ENCODE assay signal across 9 cellular contexts in genomic region chr16:4402439-4403132, GRCh38. TPM values are rescaled to one million over a fixed set of nuclear protein-coding genes. Genes with fewer than 3 reads are reported as not detected.
DNase-seq lines count a peak whose midpoint lies in the region; ATAC-seq and TF ChIP-seq lines count a peak whose summit lies in the region.
"Had no signal": no experiment of that assay in that cellular context is flagged by ENCODE, and none has a peak within 500 bp of the region (broad histone marks: within the 10 kb centered on the region; RNA-seq: fewer than 3 reads in every experiment).

No MANE protein-coding gene starts in this region.

- H3K9me3 Mint-ChIP-seq in activated T-helper 17 cell treated with anti-CD3 and anti-CD28 coated beads, Interleukin-2, amount 50 U/mL, for 72 hours: no peaks in the 10 kb centered on the region
- H3K9me3 Mint-ChIP-seq: activated naive CD4-positive, alpha-beta T cell treated with anti-CD3 and anti-CD28 coated beads, Interleukin-2, amount 50 U/mL, for 24 hours had no signal

- no peak overlapping the region for H3K9ac ChIP-seq in KMS-11

- H3K9me3 ChIP-seq in neutrophil (no peaks in the 10 kb centered on the region), tibial artery (no peaks in the 10 kb centered on the region)

- H3K36me3 ChIP-seq in KMS-11 (ENCODE audit: insufficient read depth) (peaks cover 5% of the 10 kb centered on the region; the same call in 1 of the 2 replicates), neutrophil (peaks cover 100% of the 10 kb centered on the region), tibial artery (peaks cover 4 to 58% (median 37%) of the 10 kb centered on the region in 3 donors)

- H3K4me3 ChIP-seq in KMS-11 (IDR thresholded peaks at IDR 0.05; ENCODE audit: insufficient read depth, low read depth, low read length): no peak overlapping the region
- H3K4me3 ChIP-seq in fibroblast of villous mesenchyme (ENCODE audit: low read depth, low read length): no peak overlapping the region
- H3K4me3 ChIP-seq in neutrophil (ENCODE audit: low read depth in 1 of 2, low read length in 1 of 2): no peak overlapping the region
- peak overlapping the region in 1 of 2 donors; percentile 7 for H3K4me3 ChIP-seq in tibial artery

- H3K79me2 ChIP-seq in KMS-11 (ENCODE audit: insufficient read depth, low read depth): no peaks in the 10 kb centered on the region

- no peaks in the 10 kb centered on the region for H3K27me3 ChIP-seq in KMS-11 (ENCODE audit: insufficient read depth, low read depth)
- H3K27me3 ChIP-seq in neutrophil: no peaks in the 10 kb centered on the region
- no peaks in the 10 kb centered on the region for H3K27me3 ChIP-seq in tibial artery

- DNase-seq in EH (ENCODE audit: low read depth): peak; percentile 78
- peak; percentile 67 for DNase-seq in RPMI8226
- DNase-seq in fibroblast of villous mesenchyme (ENCODE audit: low read depth): peak; percentile 76
- DNase-seq in tibial artery: peak in 1 of 2 donors; percentile 90

- no peaks in the 10 kb centered on the region for H4K20me1 ChIP-seq in KMS-11 (ENCODE audit: insufficient read depth)

- H3K4me2 ChIP-seq in KMS-11: no peak overlapping the region

- peak; percentile 47; the same call in 1 of the 2 replicates for TF ChIP-seq CTCF in KMS-11 (conservative IDR thresholded peaks at IDR 0.05; ENCODE audit: low read depth, low read length)
- peak; percentile 86 for TF ChIP-seq CTCF in fibroblast of villous mesenchyme (IDR thresholded peaks at IDR 0.05; ENCODE audit: insufficient read depth, low read depth, low read length)
- peak; percentile 80 for TF ChIP-seq CTCF in neutrophil (IDR thresholded peaks at IDR 0.05)
- TF ChIP-seq CTCF in tibial artery (IDR thresholded peaks at IDR 0.05): peak; percentile 91 to 97

- no peak overlapping the region for H3K27ac Mint-ChIP-seq in activated T-helper 17 cell treated with anti-CD3 and anti-CD28 coated beads, Interleukin-2, amount 50 U/mL, for 72 hours
- H3K27ac Mint-ChIP-seq: activated naive CD4-positive, alpha-beta T cell treated with anti-CD3 and anti-CD28 coated beads, Interleukin-2, amount 50 U/mL, for 24 hours had no signal

- peak; percentile 85 for ATAC-seq in activated T-helper 17 cell treated with anti-CD3 and anti-CD28 coated beads, Interleukin-2, amount 50 U/mL, for 72 hours (replicated peaks)
- ATAC-seq in GM18520 (IDR thresholded peaks at IDR 0.05; ENCODE audit: unreplicated experiment): no peak

- H3K4me3 Mint-ChIP-seq in activated T-helper 17 cell treated with anti-CD3 and anti-CD28 coated beads, Interleukin-2, amount 50 U/mL, for 72 hours: no peak overlapping the region
- H3K4me3 Mint-ChIP-seq: activated naive CD4-positive, alpha-beta T cell treated with anti-CD3 and anti-CD28 coated beads, Interleukin-2, amount 50 U/mL, for 24 hours had no signal

- no peak overlapping the region for H2AFZ ChIP-seq in KMS-11 (ENCODE audit: low read depth)

- peaks cover 83% of the 10 kb centered on the region for H3K36me3 Mint-ChIP-seq in activated T-helper 17 cell treated with anti-CD3 and anti-CD28 coated beads, Interleukin-2, amount 50 U/mL, for 72 hours (ENCODE audit: low read depth)

- H3K27ac ChIP-seq in KMS-11 (no peak overlapping the region), neutrophil (peak overlapping the region; percentile 23), tibial artery (peak overlapping the region in 1 of 2 donors; percentile 30)

- H3K4me1 ChIP-seq in KMS-11 (ENCODE audit: low read depth, poor library complexity, severe bottlenecking) (no peaks in the 10 kb centered on the region), neutrophil (ENCODE audit: control insufficient read depth in 1 of 2, insufficient read depth in 1 of 2, low read depth in 1 of 2, low read length in 1 of 2) (peaks cover 0 to 4% of the 10 kb centered on the region in 2 experiments), tibial artery (peaks cover 0 to 16% (median 7%) of the 10 kb centered on the region in 4 donors)

- peaks cover 11% of the 10 kb centered on the region for H3K4me1 Mint-ChIP-seq in activated T-helper 17 cell treated with anti-CD3 and anti-CD28 coated beads, Interleukin-2, amount 50 U/mL, for 72 hours

- H3K27me3 Mint-ChIP-seq in activated T-helper 17 cell treated with anti-CD3 and anti-CD28 coated beads, Interleukin-2, amount 50 U/mL, for 72 hours: no peaks in the 10 kb centered on the region
- H3K27me3 Mint-ChIP-seq: activated naive CD4-positive, alpha-beta T cell treated with anti-CD3 and anti-CD28 coated beads, Interleukin-2, amount 50 U/mL, for 24 hours had no signal

- intact Hi-C loops in tibial artery (cut with DNase I; ENCODE audit: low total_unique reads): loop anchor here (2.0 to 10.0 kb wide), 2 partner anchors 44 to 138 kb away; no protein-coding TSS in a partner anchor

RNA-seq across cellular contexts. Expression of gene CORO7, which starts 13.8 kb away (rescaled TPM):
- total RNA-seq in activated T-helper 17 cell treated with anti-CD3 and anti-CD28 coated beads, Interleukin-2, amount 50 U/mL, for 72 hours: 100 to 1,000 TPM in 1 of 2 donors, 10 to 100 TPM in 1; 82.6 to 114 TPM
- total RNA-seq in fibroblast of villous mesenchyme: 9.9 and 18.0 TPM in 2 replicates

RNA-seq across cellular contexts. Expression of gene DNAJA3, which starts 23.1 kb away (rescaled TPM):
- 10 to 100 TPM; 50.3 to 81.1 TPM for total RNA-seq in activated T-helper 17 cell treated with anti-CD3 and anti-CD28 coated beads, Interleukin-2, amount 50 U/mL, for 72 hours
- 36.4 and 50.1 TPM in 2 replicates for total RNA-seq in fibroblast of villous mesenchyme

RNA-seq across cellular contexts. Expression of gene VASN, which starts 30.9 kb away (rescaled TPM):
- total RNA-seq in activated T-helper 17 cell treated with anti-CD3 and anti-CD28 coated beads, Interleukin-2, amount 50 U/mL, for 72 hours: under 1 TPM; 0.11 to 0.29 TPM
- total RNA-seq in fibroblast of villous mesenchyme: 133 and 180 TPM in 2 replicates

RNA-seq across cellular contexts. Expression of gene PAM16, which starts 51.5 kb away (rescaled TPM):
- 10 to 100 TPM; 40.4 to 74.7 TPM for total RNA-seq in activated T-helper 17 cell treated with anti-CD3 and anti-CD28 coated beads, Interleukin-2, amount 50 U/mL, for 72 hours
- total RNA-seq in fibroblast of villous mesenchyme: 19.9 and 23.5 TPM in 2 replicates

Comparison
In these comparisons a context has a peak if more than half of its experiments do, and no peak if none do; other contexts are left out.
1. RNA of gene VASN, which starts 30.9 kb away (total RNA-seq): 133 to 180 TPM in fibroblast of villous mesenchyme; 0.11 to 0.29 TPM in activated T-helper 17 cell treated with anti-CD3 and anti-CD28 coated beads, Interleukin-2, amount 50 U/mL, for 72 hours; every median in the first group is over 100 times any median in the second.
2. Peak in every context shown above with its lines, with median percentiles within 50 percentile points of each other: CTCF ChIP-seq.